ENCODE assay signal across 8 cellular contexts in genomic region chr7:158560386-158560785, GRCh38. TPM values are rescaled to one million over a fixed set of nuclear protein-coding genes. Genes with fewer than 3 reads are reported as not detected.
"Had no signal": no experiment of that assay in that cellular context is flagged by ENCODE, and none has a peak within 500 bp of the region (broad histone marks: within the 10 kb centered on the region; RNA-seq: fewer than 3 reads in every experiment).

No MANE protein-coding gene starts in this region.

- DNase-seq: GM23248, GOT3, H9, HCEC 1CT, IMR-90 had no signal

- H3K4me3 ChIP-seq: GM23248, K562 had no signal

- H3K27ac ChIP-seq: GM23248 had no signal

- ATAC-seq: K562 had no signal

- FAIRE-seq: H54, HTR-8/SVneo, K562 had no signal

- H2AFZ ChIP-seq: GM23248 had no signal

- H3K9ac ChIP-seq: GM23248 had no signal

RNA-seq across cellular contexts. Expression of gene PTPRN2, which starts 27.2 kb away (rescaled TPM):
- total RNA-seq: GM23248, IMR-90, K562 had no signal
- polyA plus RNA-seq: K562 had no signal
